Comparison of ENCODE assay signal across 22 cellular contexts in genomic region chr20:63094767-63095499, GRCh38.
DNase-seq lines count a peak whose midpoint lies in the region; ATAC-seq, FAIRE-seq and TF ChIP-seq lines count a peak whose summit lies in the region.
"Had no signal": no experiment of that assay in that cellular context is flagged by ENCODE, and none has a peak within 500 bp of the region (broad histone marks: within the 10 kb centered on the region; RNA-seq: fewer than 3 reads in every experiment).

No MANE protein-coding gene starts in this region.

- H3K9ac ChIP-seq in kidney (ENCODE audit: low read length in 2 of 2), result no peak overlapping the region

- WGBS in transverse colon (ENCODE audit: low coverage in 1 of 2), 2 donors, result 25 to 72% methylated on average over 1 to 19 of the region's 22 CpGs

- ATAC-seq in Right ventricle myocardium inferior (no peak), Right ventricle myocardium superior (ENCODE audit: poor library complexity) (no peak), T-helper 17 cell (no peak), GM19328 (IDR thresholded peaks at IDR 0.05; ENCODE audit: unreplicated experiment) (no peak), GM18520 (IDR thresholded peaks at IDR 0.05; ENCODE audit: unreplicated experiment) (no peak)
- ATAC-seq: GM12878; stimulated activated effector memory CD8-positive, alpha-beta T cell treated with anti-CD3 and anti-CD28 coated beads, Interleukin-12 subunit alpha, Interleukin-12 subunit beta, amount 100 ng/mL, for 72 hours had no signal

- TF ChIP-seq EP300 in transverse colon (IDR thresholded peaks at IDR 0.05; ENCODE audit: low read depth), result no peak

- DNase-seq in Right ventricle myocardium inferior (ENCODE audit: missing footprints) (peak; percentile 62), Right ventricle myocardium superior (no peak), T-helper 17 cell (peak in 2 of 3 donors; percentile 2 to 3), kidney (peak; percentile 52), transverse colon (peak; percentile 2)
- no peak for DNase-seq in activated CD4-positive, alpha-beta T cell treated with anti-CD3 and anti-CD28 coated beads, Interleukin-2, amount 50 U/mL, for 1 hour
- DNase-seq: activated CD4-positive, alpha-beta T cell treated with anti-CD3 and anti-CD28 coated beads, Interleukin-2, amount 50 U/mL, for 4 hours; brain microvascular endothelial cell; CD4-positive, alpha-beta memory T cell; colonic mucosa; DMS79; GOT3; MM.1S; NCI-H146; NCI-H69 had no signal

- TF ChIP-seq CTCF in kidney (IDR thresholded peaks at IDR 0.05; ENCODE audit: borderline replicate concordance, extremely low read depth, insufficient read depth) (no peak), transverse colon (IDR thresholded peaks at IDR 0.05) (no peak)

- in situ Hi-C loops in transverse colon (cut with MboI; ENCODE audit: low pct_ligation_motif_present in 1 of 4, low pct_unique_long_range_greater_than_20kb in 1 of 4, low sequenced_read_pairs in 3 of 4), result no loop called here

- FAIRE-seq in kidney (lab: Jason Lieb, UNC), result no peak
- FAIRE-seq: GM12878, GM19239 had no signal

- H3K4me1 ChIP-seq in kidney (ENCODE audit: control insufficient read depth in 1 of 2, insufficient read depth in 1 of 2, low read depth in 1 of 2, low read length in 2 of 2), result no peaks in the 10 kb centered on the region
- no peaks in the 10 kb centered on the region for H3K4me1 ChIP-seq in transverse colon
- H3K4me1 ChIP-seq: colonic mucosa, suprapubic skin had no signal

- H3K4me1 Mint-ChIP-seq in T-helper 17 cell, result no peaks in the 10 kb centered on the region
- H3K4me1 Mint-ChIP-seq: CD4-positive, alpha-beta memory T cell; stimulated activated effector memory CD8-positive, alpha-beta T cell treated with anti-CD3 and anti-CD28 coated beads, Interleukin-12 subunit alpha, Interleukin-12 subunit beta, amount 100 ng/mL, for 72 hours had no signal

- H3K9me3 ChIP-seq in T-helper 17 cell (ENCODE audit: control insufficient read depth, low read length, poor library complexity, severe bottlenecking) (no peaks in the 10 kb centered on the region), kidney (ENCODE audit: control insufficient read depth in 1 of 2, low read length in 2 of 2) (no peaks in the 10 kb centered on the region), transverse colon (no peaks in the 10 kb centered on the region)
- H3K9me3 ChIP-seq: colonic mucosa, ovary, suprapubic skin had no signal

- no peak overlapping the region for H3K4me3 ChIP-seq in kidney (ENCODE audit: low read length in 2 of 2)
- no peak overlapping the region for H3K4me3 ChIP-seq in transverse colon
- H3K4me3 ChIP-seq: colonic mucosa, GM12878, ovary, suprapubic skin had no signal

- no peaks in the 10 kb centered on the region for H3K36me3 ChIP-seq in kidney (ENCODE audit: control insufficient read depth in 1 of 2, insufficient read depth in 2 of 2, low read length in 2 of 2)
- H3K36me3 ChIP-seq in transverse colon, result no peaks in the 10 kb centered on the region
- H3K36me3 ChIP-seq: brain microvascular endothelial cell, colonic mucosa, ovary, suprapubic skin had no signal

- peaks cover 73% of the 10 kb centered on the region for H3K27me3 ChIP-seq in transverse colon
- H3K27me3 ChIP-seq: colonic mucosa, ovary had no signal

- no peak for TF ChIP-seq POLR2A in transverse colon (IDR thresholded peaks at IDR 0.05)

- H3K27ac Mint-ChIP-seq in T-helper 17 cell, result no peak overlapping the region
- H3K27ac Mint-ChIP-seq: stimulated activated effector memory CD8-positive, alpha-beta T cell treated with anti-CD3 and anti-CD28 coated beads, Interleukin-12 subunit alpha, Interleukin-12 subunit beta, amount 100 ng/mL, for 72 hours had no signal

- H3K36me3 Mint-ChIP-seq in T-helper 17 cell (ENCODE audit: low read depth), result no peaks in the 10 kb centered on the region
- H3K36me3 Mint-ChIP-seq: CD4-positive, alpha-beta memory T cell; stimulated activated effector memory CD8-positive, alpha-beta T cell treated with anti-CD3 and anti-CD28 coated beads, Interleukin-12 subunit alpha, Interleukin-12 subunit beta, amount 100 ng/mL, for 72 hours had no signal

- no peak overlapping the region for H3K4me3 Mint-ChIP-seq in T-helper 17 cell
- H3K4me3 Mint-ChIP-seq: CD4-positive, alpha-beta memory T cell; stimulated activated effector memory CD8-positive, alpha-beta T cell treated with anti-CD3 and anti-CD28 coated beads, Interleukin-12 subunit alpha, Interleukin-12 subunit beta, amount 100 ng/mL, for 72 hours had no signal

- H3K27me3 Mint-ChIP-seq in T-helper 17 cell, result peaks cover 25% of the 10 kb centered on the region

- intact Hi-C loops in Right ventricle myocardium inferior (cut with DNase I) (no loop called here), Right ventricle myocardium superior (cut with DNase I) (no loop called here), kidney (cut with DNase I) (no loop called here), transverse colon (cut with DNase I; ENCODE audit: low total_unique reads) (no loop called here)

- H3K27ac ChIP-seq in kidney (ENCODE audit: low read depth in 2 of 2, low read length in 2 of 2) (no peak overlapping the region), transverse colon (no peak overlapping the region)
- H3K27ac ChIP-seq: brain microvascular endothelial cell, colonic mucosa, ovary, suprapubic skin had no signal

Comparison
In these comparisons a context has a peak if more than half of its experiments do, and no peak if none do; other contexts are left out.
1. DNase-seq: peak in Right ventricle myocardium inferior (single experiment), T-helper 17 cell (2 of 3), kidney (single experiment) and transverse colon (single experiment); none in Right ventricle myocardium superior (single experiment) and activated CD4-positive, alpha-beta T cell treated with anti-CD3 and anti-CD28 coated beads, Interleukin-2, amount 50 U/mL, for 1 hour (single experiment).